1 cellular context compared by ENCODE assay signal in genomic region chr1:151584278-151584677, GRCh38.
A peak's percentile ranks its signal among the peaks of the same experiment; 100 is the strongest.
TF ChIP-seq lines count a peak whose summit lies in the region.

No MANE protein-coding gene starts in this region.

TF ChIP-seq in K562, 482 proteins besides CTCF, POLR2A, EP300 and RAD21:
- peak in 1 of 2 experiments; percentile 31; a peak in 1 of 4 replicates for TF ChIP-seq RCOR1 (IDR thresholded peaks at IDR 0.05; ENCODE audit: borderline replicate concordance in 1 of 2, low read depth in 2 of 2, low read length in 2 of 2)
- no peak for TF ChIP-seq TCF7 (IDR thresholded peaks at IDR 0.05; ENCODE audit: borderline replicate concordance)
- no peak for TF ChIP-seq HEY1 (CRISPR knock-in tag; IDR thresholded peaks at IDR 0.05; ENCODE audit: borderline replicate concordance)
- no peak for TF ChIP-seq HNRNPUL1 (IDR thresholded peaks at IDR 0.05; ENCODE audit: low read length)
- TF ChIP-seq, protein P1, sequence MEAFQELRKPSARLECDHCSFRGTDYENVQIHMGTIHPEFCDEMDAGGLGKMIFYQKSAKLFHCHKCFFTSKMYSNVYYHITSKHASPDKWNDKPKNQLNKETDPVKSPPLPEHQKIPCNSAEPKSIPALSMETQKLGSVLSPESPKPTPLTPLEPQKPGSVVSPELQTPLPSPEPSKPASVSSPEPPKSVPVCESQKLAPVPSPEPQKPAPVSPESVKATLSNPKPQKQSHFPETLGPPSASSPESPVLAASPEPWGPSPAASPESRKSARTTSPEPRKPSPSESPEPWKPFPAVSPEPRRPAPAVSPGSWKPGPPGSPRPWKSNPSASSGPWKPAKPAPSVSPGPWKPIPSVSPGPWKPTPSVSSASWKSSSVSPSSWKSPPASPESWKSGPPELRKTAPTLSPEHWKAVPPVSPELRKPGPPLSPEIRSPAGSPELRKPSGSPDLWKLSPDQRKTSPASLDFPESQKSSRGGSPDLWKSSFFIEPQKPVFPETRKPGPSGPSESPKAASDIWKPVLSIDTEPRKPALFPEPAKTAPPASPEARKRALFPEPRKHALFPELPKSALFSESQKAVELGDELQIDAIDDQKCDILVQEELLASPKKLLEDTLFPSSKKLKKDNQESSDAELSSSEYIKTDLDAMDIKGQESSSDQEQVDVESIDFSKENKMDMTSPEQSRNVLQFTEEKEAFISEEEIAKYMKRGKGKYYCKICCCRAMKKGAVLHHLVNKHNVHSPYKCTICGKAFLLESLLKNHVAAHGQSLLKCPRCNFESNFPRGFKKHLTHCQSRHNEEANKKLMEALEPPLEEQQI (IDR thresholded peaks at IDR 0.05): no peak
- 0 out of 2 replicates have a peak, but pooled peaks have one; percentile 28 for TF ChIP-seq SMAD4 (CRISPR knock-in tag; conservative IDR thresholded peaks at IDR 0.05)
- TF ChIP-seq, protein P2, sequence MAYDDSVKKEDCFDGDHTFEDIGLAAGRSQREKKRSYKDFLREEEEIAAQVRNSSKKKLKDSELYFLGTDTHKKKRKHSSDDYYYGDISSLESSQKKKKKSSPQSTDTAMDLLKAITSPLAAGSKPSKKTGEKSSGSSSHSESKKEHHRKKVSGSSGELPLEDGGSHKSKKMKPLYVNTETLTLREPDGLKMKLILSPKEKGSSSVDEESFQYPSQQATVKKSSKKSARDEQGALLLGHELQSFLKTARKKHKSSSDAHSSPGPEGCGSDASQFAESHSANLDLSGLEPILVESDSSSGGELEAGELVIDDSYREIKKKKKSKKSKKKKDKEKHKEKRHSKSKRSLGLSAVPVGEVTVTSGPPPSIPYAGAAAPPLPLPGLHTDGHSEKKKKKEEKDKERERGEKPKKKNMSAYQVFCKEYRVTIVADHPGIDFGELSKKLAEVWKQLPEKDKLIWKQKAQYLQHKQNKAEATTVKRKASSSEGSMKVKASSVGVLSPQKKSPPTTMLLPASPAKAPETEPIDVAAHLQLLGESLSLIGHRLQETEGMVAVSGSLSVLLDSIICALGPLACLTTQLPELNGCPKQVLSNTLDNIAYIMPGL (CRISPR knock-in tag; IDR thresholded peaks at IDR 0.05): no peak
- no peak for TF ChIP-seq ESRRA (IDR thresholded peaks at IDR 0.05; ENCODE audit: borderline replicate concordance, low read depth)
- no peak for TF ChIP-seq SMAD3 (CRISPR knock-in tag; conservative IDR thresholded peaks at IDR 0.05)
